In genomic region chr14:23366163-23366921, GRCh38 we compare ENCODE assay signal across 10 cellular contexts. TPM values are rescaled to one million over a fixed set of nuclear protein-coding genes. Genes with fewer than 3 reads are reported as not detected.
DNase-seq lines count a peak whose midpoint lies in the region; ATAC-seq and TF ChIP-seq lines count a peak whose summit lies in the region.
"Had no signal": no experiment of that assay in that cellular context is flagged by ENCODE, and none has a peak within 500 bp of the region (broad histone marks: within the 10 kb centered on the region; RNA-seq: fewer than 3 reads in every experiment).

No MANE protein-coding gene starts in this region.

- no peak overlapping the region for H3K27ac Mint-ChIP-seq in stimulated activated naive B cell treated with anti-CD40 and anti-IgM and Interleukin-4, amounts not matched to agents 10 μg/mL and 1 μg/mL and 100 μg/mL, for 72 hours
- no peak overlapping the region for H3K27ac Mint-ChIP-seq in activated CD4-positive, alpha-beta T cell treated with anti-CD3 and anti-CD28 coated beads, Interleukin-2, amount 10 ng/mL, durations not matched to agents 7 days and 5 days
- H3K27ac Mint-ChIP-seq: activated naive CD4-positive, alpha-beta T cell treated with anti-CD3 and anti-CD28 coated beads, Interleukin-2, amount 50 U/mL, for 24 hours had no signal

- H3K18ac ChIP-seq in mesenchymal stem cell (ENCODE audit: low read depth in 1 of 2, low read length in 2 of 2), result peak overlapping the region; percentile 83 to 98

- peak overlapping the region; percentile 76 for H3K27ac ChIP-seq in epithelial cell of prostate
- peak overlapping the region; percentile 75 for H3K27ac ChIP-seq in mesenchymal stem cell (ENCODE audit: low read length, poor library complexity, severe bottlenecking)
- H3K27ac ChIP-seq in upper lobe of left lung, result peak overlapping the region; percentile 83 to 92 (median 87)
- H3K27ac ChIP-seq: 22Rv1 had no signal

- H2AK5ac ChIP-seq in mesenchymal stem cell (ENCODE audit: low read length, severe bottlenecking), result no peak overlapping the region

- peak overlapping the region; percentile 69 to 81 for H3K4ac ChIP-seq in mesenchymal stem cell (ENCODE audit: low read depth in 1 of 2, low read length in 2 of 2)

- peak; percentile 71 to 77 for ATAC-seq in upper lobe of left lung (ENCODE audit: low FRiP score in 2 of 2)
- ATAC-seq in stimulated activated naive B cell treated with anti-CD40 and anti-IgM and Interleukin-4, amounts not matched to agents 10 μg/mL and 1 μg/mL and 100 μg/mL, for 72 hours (replicated peaks), result no peak

- H2AFZ ChIP-seq in mesenchymal stem cell (ENCODE audit: low read depth, low read length), result peak overlapping the region; percentile 75

- no peaks in the 10 kb centered on the region for H3K36me3 ChIP-seq in mesenchymal stem cell (ENCODE audit: control insufficient read depth in 1 of 2, insufficient read depth in 2 of 2, low read depth in 1 of 2, low read length in 2 of 2)
- H3K36me3 ChIP-seq in upper lobe of left lung, result no peaks in the 10 kb centered on the region

- WGBS in mesenchymal stem cell, result 3% methylated on average over 37 of the region's 48 CpGs
- 24 to 42% methylated on average over 23 to 39 of the region's 48 CpGs for WGBS in upper lobe of left lung, 2 donors

- H2BK12ac ChIP-seq in mesenchymal stem cell (ENCODE audit: low read length in 2 of 2), result peak overlapping the region in 1 of 2 experiments; percentile 59

- H3K4me1 ChIP-seq in mesenchymal stem cell (ENCODE audit: control insufficient read depth, insufficient read depth, low read depth, low read length), result peaks cover 18% of the 10 kb centered on the region
- peaks cover 2 to 22% (median 11%) of the 10 kb centered on the region in 4 donors for H3K4me1 ChIP-seq in upper lobe of left lung

- POLR2A ChIA-PET in activated CD4-positive, alpha-beta T cell treated with anti-CD3 and anti-CD28 coated beads, Interleukin-2, amount 10 ng/mL, durations not matched to agents 7 days and 5 days (lab: Charles Lee), result no interaction called here

- H3K36me3 Mint-ChIP-seq in stimulated activated naive B cell treated with anti-CD40 and anti-IgM and Interleukin-4, amounts not matched to agents 10 μg/mL and 1 μg/mL and 100 μg/mL, for 72 hours, result no peaks in the 10 kb centered on the region
- H3K36me3 Mint-ChIP-seq in activated CD4-positive, alpha-beta T cell treated with anti-CD3 and anti-CD28 coated beads, Interleukin-2, amount 10 ng/mL, durations not matched to agents 7 days and 5 days (ENCODE audit: low read depth), result no peaks in the 10 kb centered on the region
- H3K36me3 Mint-ChIP-seq: activated naive CD4-positive, alpha-beta T cell treated with anti-CD3 and anti-CD28 coated beads, Interleukin-2, amount 50 U/mL, for 24 hours had no signal

- peak overlapping the region; percentile 93 for H3K4me2 ChIP-seq in mesenchymal stem cell (ENCODE audit: low read length, poor library complexity, severe bottlenecking)

- no peak for TF ChIP-seq EP300 in upper lobe of left lung (IDR thresholded peaks at IDR 0.05)

- H2BK5ac ChIP-seq in mesenchymal stem cell (ENCODE audit: low read depth, low read length, poor library complexity, severe bottlenecking), result peak overlapping the region; percentile 47

- CTCF ChIA-PET in activated CD4-positive, alpha-beta T cell treated with anti-CD3 and anti-CD28 coated beads, Interleukin-2, amount 10 ng/mL, durations not matched to agents 7 days and 5 days (lab: Charles Lee), result interaction anchor here (0.9 kb wide), 2 partner anchors 31 to 32 kb away, joined by 3 read pairs; no protein-coding TSS in a partner anchor

- no peak overlapping the region for H3K23ac ChIP-seq in mesenchymal stem cell (ENCODE audit: low read length in 2 of 2)

- peaks cover 33 to 59% of the 10 kb centered on the region in 2 experiments for H3K27me3 ChIP-seq in mesenchymal stem cell (ENCODE audit: control insufficient read depth in 1 of 2, insufficient read depth in 1 of 2, low read length in 2 of 2)
- H3K27me3 ChIP-seq in upper lobe of left lung, result peaks cover 0 to 13% (median 6%) of the 10 kb centered on the region in 4 donors

- peaks cover 0 to 1% of the 10 kb centered on the region in 2 donors for H3K4me1 Mint-ChIP-seq in stimulated activated naive B cell treated with anti-CD40 and anti-IgM and Interleukin-4, amounts not matched to agents 10 μg/mL and 1 μg/mL and 100 μg/mL, for 72 hours
- peaks cover 2% of the 10 kb centered on the region for H3K4me1 Mint-ChIP-seq in activated CD4-positive, alpha-beta T cell treated with anti-CD3 and anti-CD28 coated beads, Interleukin-2, amount 10 ng/mL, durations not matched to agents 7 days and 5 days
- H3K4me1 Mint-ChIP-seq: activated naive CD4-positive, alpha-beta T cell treated with anti-CD3 and anti-CD28 coated beads, Interleukin-2, amount 50 U/mL, for 24 hours had no signal

- TF ChIP-seq POLR2A in upper lobe of left lung (IDR thresholded peaks at IDR 0.05), result peak in 2 of 4 donors; percentile 31 to 65

- H3K27me3 Mint-ChIP-seq in stimulated activated naive B cell treated with anti-CD40 and anti-IgM and Interleukin-4, amounts not matched to agents 10 μg/mL and 1 μg/mL and 100 μg/mL, for 72 hours, result peaks cover 34 to 68% of the 10 kb centered on the region in 2 donors
- H3K27me3 Mint-ChIP-seq in activated CD4-positive, alpha-beta T cell treated with anti-CD3 and anti-CD28 coated beads, Interleukin-2, amount 10 ng/mL, durations not matched to agents 7 days and 5 days, result peaks cover 40% of the 10 kb centered on the region

- peak overlapping the region; percentile 58 for H2BK120ac ChIP-seq in mesenchymal stem cell (ENCODE audit: low read depth, low read length)

- peak; percentile 84 for DNase-seq in DMS 273 (lab: John Stamatoyannopoulos, UW; ENCODE audit: unreplicated experiment)
- DNase-seq in DMS 273 treated with DMSO at 0.1 percent for 48 hours (lab: John Stamatoyannopoulos, UW), result no peak
- DNase-seq in epithelial cell of prostate (ENCODE audit: low read depth, low spot score), result peak; percentile 22
- peak; percentile 85 for DNase-seq in mesenchymal stem cell
- peak; percentile 59 to 92 for DNase-seq in upper lobe of left lung
- no peak for DNase-seq in glomerular visceral epithelial cell (ENCODE audit: extremely low spot score)
- no peak for DNase-seq in stimulated activated naive B cell treated with anti-CD40 and anti-IgM and Interleukin-4, amounts not matched to agents 10 μg/mL and 1 μg/mL and 100 μg/mL, for 72 hours
- no peak for DNase-seq in activated CD4-positive, alpha-beta T cell treated with anti-CD3 and anti-CD28 coated beads, Interleukin-2, amount 10 ng/mL, durations not matched to agents 7 days and 5 days

- H3K9ac ChIP-seq in mesenchymal stem cell (ENCODE audit: low read length), result peak overlapping the region; percentile 92

- no peaks in the 10 kb centered on the region for H3K9me3 Mint-ChIP-seq in stimulated activated naive B cell treated with anti-CD40 and anti-IgM and Interleukin-4, amounts not matched to agents 10 μg/mL and 1 μg/mL and 100 μg/mL, for 72 hours
- no peaks in the 10 kb centered on the region for H3K9me3 Mint-ChIP-seq in activated CD4-positive, alpha-beta T cell treated with anti-CD3 and anti-CD28 coated beads, Interleukin-2, amount 10 ng/mL, durations not matched to agents 7 days and 5 days
- H3K9me3 Mint-ChIP-seq: activated naive CD4-positive, alpha-beta T cell treated with anti-CD3 and anti-CD28 coated beads, Interleukin-2, amount 50 U/mL, for 24 hours had no signal

- H3K4me3 ChIP-seq in mesenchymal stem cell (ENCODE audit: insufficient read depth in 1 of 2, low read depth in 1 of 2, low read length in 2 of 2), result peak overlapping the region; percentile 44 to 65
- peak overlapping the region; percentile 35 to 59 (median 53) for H3K4me3 ChIP-seq in upper lobe of left lung

- H4K8ac ChIP-seq in mesenchymal stem cell (ENCODE audit: low read length), result peak overlapping the region; percentile 85

- H4K91ac ChIP-seq in mesenchymal stem cell (ENCODE audit: low read length), result peak overlapping the region; percentile 84

- peak overlapping the region; percentile 91 for H2BK15ac ChIP-seq in mesenchymal stem cell (ENCODE audit: low read depth, poor library complexity, severe bottlenecking)

- no peak overlapping the region for H3K14ac ChIP-seq in mesenchymal stem cell (ENCODE audit: low read length in 2 of 2)

- no peak for TF ChIP-seq CTCF in upper lobe of left lung (IDR thresholded peaks at IDR 0.05)

- peaks cover 9% of the 10 kb centered on the region for H3K79me1 ChIP-seq in mesenchymal stem cell (replicated peaks; ENCODE audit: low read length, poor library complexity, severe bottlenecking)

- no peak overlapping the region for H3K4me3 Mint-ChIP-seq in stimulated activated naive B cell treated with anti-CD40 and anti-IgM and Interleukin-4, amounts not matched to agents 10 μg/mL and 1 μg/mL and 100 μg/mL, for 72 hours
- no peak overlapping the region for H3K4me3 Mint-ChIP-seq in activated CD4-positive, alpha-beta T cell treated with anti-CD3 and anti-CD28 coated beads, Interleukin-2, amount 10 ng/mL, durations not matched to agents 7 days and 5 days
- H3K4me3 Mint-ChIP-seq: activated naive CD4-positive, alpha-beta T cell treated with anti-CD3 and anti-CD28 coated beads, Interleukin-2, amount 50 U/mL, for 24 hours had no signal

- H3K9me3 ChIP-seq in mesenchymal stem cell (ENCODE audit: control insufficient read depth, low read length), result no peaks in the 10 kb centered on the region
- no peaks in the 10 kb centered on the region for H3K9me3 ChIP-seq in upper lobe of left lung

RNA-seq across cellular contexts. Expression of gene EFS, which starts 1.4 kb away (rescaled TPM):
- polyA plus RNA-seq in mesenchymal stem cell (2013, experiment 1 of 2), result 14.1 TPM
- polyA plus RNA-seq in mesenchymal stem cell (2013, experiment 2 of 2), result 13.7 TPM
- total RNA-seq in upper lobe of left lung, result 10 to 100 TPM in 3 of 6 donors, 1 to 10 TPM in 3; 4.1 to 18.9 (median 9.3) TPM
- total RNA-seq in activated CD4-positive, alpha-beta T cell treated with anti-CD3 and anti-CD28 coated beads, Interleukin-2, amount 10 ng/mL, durations not matched to agents 7 days and 5 days, result not detected

RNA-seq across cellular contexts. Expression of gene IL25, which starts 6.3 kb away (rescaled TPM):
- polyA plus RNA-seq in mesenchymal stem cell (2013, experiment 1 of 2), result not detected
- not detected for polyA plus RNA-seq in mesenchymal stem cell (2013, experiment 2 of 2)
- total RNA-seq in upper lobe of left lung, result not detected
- total RNA-seq in activated CD4-positive, alpha-beta T cell treated with anti-CD3 and anti-CD28 coated beads, Interleukin-2, amount 10 ng/mL, durations not matched to agents 7 days and 5 days, result not detected

RNA-seq across cellular contexts. Expression of gene CMTM5, which starts 10.5 kb away (rescaled TPM):
- not detected for polyA plus RNA-seq in mesenchymal stem cell (2013, experiment 1 of 2)
- not detected for polyA plus RNA-seq in mesenchymal stem cell (2013, experiment 2 of 2)
- total RNA-seq in upper lobe of left lung, result 1 to 10 TPM in 3 of 6 donors, under 1 TPM in 1, not detected in 2; 0.47 to 3.1 (median 2.3) TPM
- total RNA-seq in activated CD4-positive, alpha-beta T cell treated with anti-CD3 and anti-CD28 coated beads, Interleukin-2, amount 10 ng/mL, durations not matched to agents 7 days and 5 days, result not detected

RNA-seq across cellular contexts. Expression of gene SLC22A17, which starts 13.7 kb away (rescaled TPM):
- 36.3 TPM for polyA plus RNA-seq in mesenchymal stem cell (2013, experiment 1 of 2)
- polyA plus RNA-seq in mesenchymal stem cell (2013, experiment 2 of 2), result 34.3 TPM
- total RNA-seq in upper lobe of left lung, result 10 to 100 TPM in 4 of 6 donors, 1 to 10 TPM in 2; 5.8 to 16.8 (median 12.4) TPM
- 1 to 10 TPM; 3.0 to 3.4 TPM for total RNA-seq in activated CD4-positive, alpha-beta T cell treated with anti-CD3 and anti-CD28 coated beads, Interleukin-2, amount 10 ng/mL, durations not matched to agents 7 days and 5 days

RNA-seq across cellular contexts. Expression of gene MYH6, which starts 41.7 kb away (rescaled TPM):
- polyA plus RNA-seq in mesenchymal stem cell (2013, experiment 1 of 2), result not detected
- polyA plus RNA-seq in mesenchymal stem cell (2013, experiment 2 of 2), result not detected
- not detected for total RNA-seq in upper lobe of left lung
- under 1 TPM; 0.07 to 0.08 TPM for total RNA-seq in activated CD4-positive, alpha-beta T cell treated with anti-CD3 and anti-CD28 coated beads, Interleukin-2, amount 10 ng/mL, durations not matched to agents 7 days and 5 days

Comparison
In these comparisons a context has a peak if more than half of its experiments do, and no peak if none do; other contexts are left out.
1. DNase-seq: peak in DMS 273 (single experiment), epithelial cell of prostate (single experiment), mesenchymal stem cell (single experiment) and upper lobe of left lung (2 of 2); none in DMS 273 treated with DMSO at 0.1 percent for 48 hours (single experiment), glomerular visceral epithelial cell (single experiment), stimulated activated naive B cell treated with anti-CD40 and anti-IgM and Interleukin-4, amounts not matched to agents 10 μg/mL and 1 μg/mL and 100 μg/mL, for 72 hours (single experiment) and activated CD4-positive, alpha-beta T cell treated with anti-CD3 and anti-CD28 coated beads, Interleukin-2, amount 10 ng/mL, durations not matched to agents 7 days and 5 days (single experiment).
2. ATAC-seq: peak in upper lobe of left lung (2 of 2); none in stimulated activated naive B cell treated with anti-CD40 and anti-IgM and Interleukin-4, amounts not matched to agents 10 μg/mL and 1 μg/mL and 100 μg/mL, for 72 hours (0 of 2).
3. RNA of gene EFS, which starts 1.4 kb away (total RNA-seq): 4.1 to 18.9 TPM in upper lobe of left lung; not detected in activated CD4-positive, alpha-beta T cell treated with anti-CD3 and anti-CD28 coated beads, Interleukin-2, amount 10 ng/mL, durations not matched to agents 7 days and 5 days; every median in the first group is over 4 times any median in the second.
4. Peak in every context shown above with its lines, with median percentiles within 50 percentile points of each other: H3K27ac ChIP-seq.